Comparison of ENCODE assay signal across 16 cellular contexts in genomic region chr22:31968022-31968421, GRCh38. TPM values are rescaled to one million over a fixed set of nuclear protein-coding genes. Genes with fewer than 3 reads are reported as not detected.
DNase-seq lines count a peak whose midpoint lies in the region; TF ChIP-seq lines count a peak whose summit lies in the region.
"Had no signal": no experiment of that assay in that cellular context is flagged by ENCODE, and none has a peak within 500 bp of the region (broad histone marks: within the 10 kb centered on the region; RNA-seq: fewer than 3 reads in every experiment).

No MANE protein-coding gene starts in this region.

- H3K9me3 ChIP-seq in CD8-positive, alpha-beta memory T cell (ENCODE audit: low read length), result no peaks in the 10 kb centered on the region
- H3K9me3 ChIP-seq: BLaER1 treated with 17β-estradiol and CSF1 and Interleukin-3, amounts not matched to agents 10 nM and 100 nM; HAP-1 had no signal

- no peak overlapping the region for H3K4me3 Mint-ChIP-seq in CD8-positive, alpha-beta memory T cell

- peak overlapping the region in 7 of 59 donors; percentile 33 to 59 (median 38) for H3K27ac ChIP-seq in dorsolateral prefrontal cortex
- H3K27ac ChIP-seq in CD8-positive, alpha-beta memory T cell (ENCODE audit: low read depth, low read length), result no peak overlapping the region
- H3K27ac ChIP-seq: 22Rv1; BLaER1 treated with 17β-estradiol and CSF1 and Interleukin-3, amounts not matched to agents 10 nM and 100 nM had no signal

- H3K4me1 Mint-ChIP-seq in CD8-positive, alpha-beta memory T cell, result peaks cover 13 to 18% (median 14%) of the 10 kb centered on the region in 3 donors

- H3K9me3 Mint-ChIP-seq in CD8-positive, alpha-beta memory T cell, result no peaks in the 10 kb centered on the region
- H3K9me3 Mint-ChIP-seq: CD4-positive, CD25-positive, alpha-beta regulatory T cell had no signal

- H3K4me1 ChIP-seq in CD8-positive, alpha-beta memory T cell (ENCODE audit: insufficient read depth, low read length), result peaks cover 12% of the 10 kb centered on the region

- CTCF ChIA-PET in CD8-positive, alpha-beta memory T cell (lab: Charles Lee), result interaction anchor here (1.0 to 1.6 kb wide), 3 partner anchors 9 to 302 kb away, joined by 3 to 4 read pairs (median 4); no protein-coding TSS in a partner anchor

- DNase-seq in DMS 273 (lab: John Stamatoyannopoulos, UW; ENCODE audit: unreplicated experiment), result peak; percentile 53
- no peak for DNase-seq in DMS 273 treated with DMSO at 0.1 percent for 48 hours (lab: John Stamatoyannopoulos, UW)
- DNase-seq in NCI-H2171 treated with DMSO at 0.1 percent for 48 hours (lab: John Stamatoyannopoulos, UW), result peak; percentile 96
- DNase-seq in dorsolateral prefrontal cortex, result peak in 6 of 10 donors; percentile 52 to 74 (median 60)
- peak in 8 of 10 donors; percentile 44 to 90 (median 60) for DNase-seq in posterior cingulate gyrus
- DNase-seq in GM10266 (ENCODE audit: extremely low spot score), result no peak
- no peak for DNase-seq in CD8-positive, alpha-beta memory T cell
- DNase-seq in NCI-H345 (lab: John Stamatoyannopoulos, UW), result no peak
- DNase-seq: Calu3; CD4-positive, CD25-positive, alpha-beta regulatory T cell; DMS153; DMS79 treated with DMSO at 0.1 percent for 48 hours; EL had no signal

- no peaks in the 10 kb centered on the region for H3K36me3 Mint-ChIP-seq in CD8-positive, alpha-beta memory T cell
- H3K36me3 Mint-ChIP-seq: CD4-positive, CD25-positive, alpha-beta regulatory T cell had no signal

- H3K27me3 ChIP-seq in dorsolateral prefrontal cortex, result no peaks in the 10 kb centered on the region
- no peaks in the 10 kb centered on the region for H3K27me3 ChIP-seq in CD8-positive, alpha-beta memory T cell (ENCODE audit: insufficient read depth, low read length, poor library complexity, severe bottlenecking)
- H3K27me3 ChIP-seq: BLaER1 treated with 17β-estradiol and CSF1 and Interleukin-3, amounts not matched to agents 10 nM and 100 nM had no signal

- TF ChIP-seq CTCF in dorsolateral prefrontal cortex (IDR thresholded peaks at IDR 0.05 in 54 of 56, conservative IDR thresholded peaks at IDR 0.05 in 2 of 56; ENCODE audit: low read depth in 1 of 56, partially characterized antibody in 56 of 56) (no peak), GM10266 (IDR thresholded peaks at IDR 0.05; ENCODE audit: control insufficient read depth, insufficient read depth, low read depth, missing control alignments) (no peak)

- H3K36me3 ChIP-seq in CD8-positive, alpha-beta memory T cell (ENCODE audit: insufficient read depth, low read length), result no peaks in the 10 kb centered on the region
- H3K36me3 ChIP-seq: BLaER1 treated with 17β-estradiol and CSF1 and Interleukin-3, amounts not matched to agents 10 nM and 100 nM; HAP-1 had no signal

- peaks cover 0 to 3% of the 10 kb centered on the region in 2 donors for H3K27me3 Mint-ChIP-seq in CD8-positive, alpha-beta memory T cell
- H3K27me3 Mint-ChIP-seq: CD4-positive, CD25-positive, alpha-beta regulatory T cell had no signal

- POLR2A ChIA-PET in CD8-positive, alpha-beta memory T cell (lab: Charles Lee), result no interaction called here

- intact Hi-C loops in dorsolateral prefrontal cortex (cut with DNase I) (no loop called here), posterior cingulate gyrus (cut with DNase I) (no loop called here)

- H3K4me3 ChIP-seq in dorsolateral prefrontal cortex, result no peak overlapping the region
- H3K4me3 ChIP-seq in CD8-positive, alpha-beta memory T cell (ENCODE audit: low read length), result no peak overlapping the region
- H3K4me3 ChIP-seq: BLaER1 treated with 17β-estradiol and CSF1 and Interleukin-3, amounts not matched to agents 10 nM and 100 nM; HAP-1 had no signal

- H3K27ac Mint-ChIP-seq in CD8-positive, alpha-beta memory T cell, result no peak overlapping the region

RNA-seq across cellular contexts. Expression of gene YWHAH, which starts 23.7 kb away (rescaled TPM):
- 1,000 to 10,000 TPM in 48 of 120 experiments, 100 to 1,000 TPM in 72; 191 to 1,478 (median 946) TPM for total RNA-seq in dorsolateral prefrontal cortex
- total RNA-seq in CD8-positive, alpha-beta memory T cell, result 100 to 1,000 TPM; 185 to 198 TPM
- polyA plus RNA-seq in CD8-positive, alpha-beta memory T cell, result 113 TPM

Comparison
In these comparisons a context has a peak if more than half of its experiments do, and no peak if none do; other contexts are left out.
1. DNase-seq: peak in DMS 273 (single experiment), NCI-H2171 treated with DMSO at 0.1 percent for 48 hours (single experiment), dorsolateral prefrontal cortex (6 of 10) and posterior cingulate gyrus (8 of 10); none in DMS 273 treated with DMSO at 0.1 percent for 48 hours (single experiment), GM10266 (single experiment), CD8-positive, alpha-beta memory T cell (0 of 5) and NCI-H345 (single experiment).